Comparison of ENCODE assay signal across 15 cellular contexts in genomic region chr20:44693625-44694024, GRCh38. TPM values are rescaled to one million over a fixed set of nuclear protein-coding genes. Genes with fewer than 3 reads are reported as not detected.
DNase-seq lines count a peak whose midpoint lies in the region; ATAC-seq and TF ChIP-seq lines count a peak whose summit lies in the region.
"Had no signal": no experiment of that assay in that cellular context is flagged by ENCODE, and none has a peak within 500 bp of the region (broad histone marks: within the 10 kb centered on the region; RNA-seq: fewer than 3 reads in every experiment).

No MANE protein-coding gene starts in this region.

- H2BK15ac ChIP-seq in IMR-90 (ENCODE audit: low read depth, low read length): peak overlapping the region; percentile 38; the same call in 2 of the 3 replicates

- peak overlapping the region; percentile 82 for H2BK20ac ChIP-seq in IMR-90 (ENCODE audit: low read depth, low read length)

- dilution Hi-C loops in IMR-90 (cut with HindIII; ENCODE audit: low sequenced_read_pairs, unreplicated experiment): no loop called here

- H3K9me1 ChIP-seq in IMR-90 (ENCODE audit: insufficient read depth, low read length): peaks cover 8% of the 10 kb centered on the region; the same call in 1 of the 2 replicates

- CTCF ChIA-PET in IMR-90 (lab: Yijun Ruan, JAX): no interaction called here
- CTCF ChIA-PET in GM10248 (lab: Yijun Ruan, JAX): interaction anchor here (8.9 kb wide), 1 partner anchor 10 kb away, joined by 68 read pairs; no protein-coding TSS in a partner anchor

- H4K8ac ChIP-seq in IMR-90 (ENCODE audit: low read depth in 2 of 2, low read length in 2 of 2): peak overlapping the region; percentile 38 to 67

- TF ChIP-seq RAD21 in IMR-90 (IDR thresholded peaks at IDR 0.05; ENCODE audit: low read length): no peak

- ATAC-seq in IMR-90 (ENCODE audit: low read depth) (no peak), thoracic aorta (ENCODE audit: insufficient number of reproducible peaks, low FRiP score, low read depth) (no peak), HG03175 (IDR thresholded peaks at IDR 0.05; ENCODE audit: unreplicated experiment) (no peak)

- POLR2A ChIA-PET in IMR-90 (lab: Charles Lee; ENCODE audit: unreplicated experiment): no interaction called here
- POLR2A ChIA-PET in GM10248 (lab: Yijun Ruan, JAX): no interaction called here

- peak overlapping the region; percentile 75; the same call in 1 of the 2 replicates for H4K5ac ChIP-seq in IMR-90 (ENCODE audit: low read depth, low read length)

- H4K91ac ChIP-seq in IMR-90 (ENCODE audit: insufficient read depth, low read depth, low read length): peak overlapping the region; percentile 88

- H3K4me2 ChIP-seq in IMR-90 (ENCODE audit: low read depth, low read length): no peak overlapping the region

- peak overlapping the region; percentile 66; the same call in 1 of the 2 replicates for H3K27ac ChIP-seq in IMR-90 (ENCODE audit: insufficient read depth, low read length)
- peak overlapping the region in 4 of 5 donors; percentile 62 to 91 (median 80) for H3K27ac ChIP-seq in adrenal gland
- peak overlapping the region; percentile 84 for H3K27ac ChIP-seq in mesodermal cell (ENCODE audit: low read depth, low read length, severe bottlenecking)
- H3K27ac ChIP-seq in thoracic aorta: peak overlapping the region; percentile 92 to 98

- BruUV-seq in IMR-90 (replicated peaks; lab: Mats Ljungman, UMichigan): no TSS peak

- peak overlapping the region; percentile 82 for H3K18ac ChIP-seq in IMR-90 (ENCODE audit: low read depth, low read length)

- peak overlapping the region; percentile 54 for H3K14ac ChIP-seq in IMR-90 (replicated peaks; ENCODE audit: low read depth, low read length)

- H2AFZ ChIP-seq in IMR-90 (replicated peaks; ENCODE audit: low read length, poor library complexity): no peak overlapping the region

- intact Hi-C loops in IMR-90 (cut with micrococcal nuclease) (loop anchor here (2.0 to 10.0 kb wide), 2 partner anchors 27 to 1081 kb away; no protein-coding TSS in a partner anchor), adrenal gland (cut with DNase I) (no loop called here)

- no peak for DNase-seq in IMR-90
- no peak for DNase-seq in adrenal gland
- no peak for DNase-seq in thoracic aorta (ENCODE audit: low spot score)
- no peak for DNase-seq in RPMI8226
- no peak for DNase-seq in GM10248 (ENCODE audit: extremely low spot score)
- DNase-seq: activated naive CD8-positive, alpha-beta T cell treated with anti-CD3 and anti-CD28 coated beads, Interleukin-2, amount 10 ng/mL, durations not matched to agents 7 days and 5 days; activated T-cell treated with anti-CD3 and anti-CD28 coated beads, Interleukin-2, amount 50 U/mL, for 24 hours; BE2C; cerebellar nuclear complex; NCI-H1694; NCI-H446; stimulated activated naive CD4-positive, alpha-beta T cell had no signal

- TF ChIP-seq POLR2A in IMR-90 (IDR thresholded peaks at IDR 0.05; ENCODE audit: low read depth, low read length) (no peak), adrenal gland (IDR thresholded peaks at IDR 0.05) (no peak)

- H2BK5ac ChIP-seq in IMR-90 (ENCODE audit: low read depth, low read length, poor library complexity, severe bottlenecking): peak overlapping the region; percentile 63

- no peaks in the 10 kb centered on the region for H3K36me3 ChIP-seq in IMR-90 (ENCODE audit: control insufficient read depth, insufficient read depth, low read length)
- no peaks in the 10 kb centered on the region for H3K36me3 ChIP-seq in adrenal gland (replicated peaks in 1 of 2)
- H3K36me3 ChIP-seq in mesodermal cell (ENCODE audit: control insufficient read depth, insufficient read depth, low read length): no peaks in the 10 kb centered on the region
- H3K36me3 ChIP-seq in thoracic aorta: no peaks in the 10 kb centered on the region
- H3K36me3 ChIP-seq: BE2C had no signal

- TF ChIP-seq CTCF in IMR-90 (conservative IDR thresholded peaks at IDR 0.05; ENCODE audit: low read depth, low read length) (no peak), adrenal gland (IDR thresholded peaks at IDR 0.05) (no peak), thoracic aorta (IDR thresholded peaks at IDR 0.05) (no peak), GM10248 (IDR thresholded peaks at IDR 0.05; ENCODE audit: control extremely low read depth, extremely low read depth, low read depth, missing control alignments) (no peak)

- peaks cover 8% of the 10 kb centered on the region for H3K9me3 ChIP-seq in IMR-90 (ENCODE audit: control insufficient read depth, insufficient read depth, low read length)
- no peaks in the 10 kb centered on the region for H3K9me3 ChIP-seq in adrenal gland (replicated peaks in 1 of 3)
- peaks cover 4% of the 10 kb centered on the region for H3K9me3 ChIP-seq in mesodermal cell (ENCODE audit: control insufficient read depth, low read length)
- H3K9me3 ChIP-seq in thoracic aorta: no peaks in the 10 kb centered on the region
- H3K9me3 ChIP-seq: BE2C had no signal

- peaks cover 2% of the 10 kb centered on the region; the same call in 1 of the 2 replicates for H3K27me3 ChIP-seq in IMR-90 (ENCODE audit: control insufficient read depth, insufficient read depth, low read length)
- no peaks in the 10 kb centered on the region for H3K27me3 ChIP-seq in adrenal gland
- H3K27me3 ChIP-seq in thoracic aorta (replicated peaks; ENCODE audit: insufficient read depth): no peaks in the 10 kb centered on the region
- H3K27me3 ChIP-seq: BE2C had no signal

- H3K9ac ChIP-seq in IMR-90 (ENCODE audit: low read depth, low read length): no peak overlapping the region

- peak overlapping the region; percentile 73; the same call in 1 of the 2 replicates for H3K23ac ChIP-seq in IMR-90 (ENCODE audit: low read depth, low read length)

- H3K79me1 ChIP-seq in IMR-90 (ENCODE audit: low read depth in 1 of 2, low read length in 2 of 2): no peaks in the 10 kb centered on the region

- peaks cover 2% of the 10 kb centered on the region; the same call in 1 of the 2 replicates for H4K20me1 ChIP-seq in IMR-90 (ENCODE audit: insufficient read depth, low read length)

- H3K4ac ChIP-seq in IMR-90 (ENCODE audit: low read depth, low read length): peak overlapping the region; percentile 85

- H3K4me1 ChIP-seq in IMR-90 (ENCODE audit: control insufficient read depth, insufficient read depth, low read length) (peaks cover 32% of the 10 kb centered on the region), adrenal gland (replicated peaks in 1 of 2) (peaks cover 16 to 39% of the 10 kb centered on the region in 2 donors), mesodermal cell (ENCODE audit: control insufficient read depth, insufficient read depth, low read length, poor library complexity, severe bottlenecking) (peaks cover 9% of the 10 kb centered on the region), thoracic aorta (ENCODE audit: control insufficient read depth in 1 of 2, low read depth in 2 of 2) (peaks cover 40 to 73% of the 10 kb centered on the region in 2 donors)
- H3K4me1 ChIP-seq: BE2C had no signal

- in situ Hi-C loops in IMR-90 (cut with MboI; ENCODE audit: low sequenced_read_pairs): no loop called here

- H2BK120ac ChIP-seq in IMR-90 (ENCODE audit: low read depth, low read length): peak overlapping the region; percentile 90

- H3K4me3 ChIP-seq in IMR-90 (ENCODE audit: insufficient read depth, low read depth, low read length) (no peak overlapping the region), adrenal gland (no peak overlapping the region), mesodermal cell (ENCODE audit: extremely low read depth, insufficient read depth, low read length, poor library complexity, severe bottlenecking) (no peak overlapping the region), thoracic aorta (no peak overlapping the region)

- H2AK9ac ChIP-seq in IMR-90 (replicated peaks; ENCODE audit: low read depth, low read length, poor library complexity): no peak overlapping the region

- peak overlapping the region; percentile 98; the same call in 1 of the 2 replicates for H2AK5ac ChIP-seq in IMR-90 (ENCODE audit: low read depth, low read length)

- H3K56ac ChIP-seq in IMR-90 (ENCODE audit: extremely low read depth, insufficient read depth, low read length): 0 out of 2 replicates have a peak overlapping the region, but pooled peaks have one; percentile 37

TF ChIP-seq in IMR-90, 13 proteins besides CTCF, POLR2A, EP300 and RAD21 (continues in another document):
- TF ChIP-seq, protein P1, sequence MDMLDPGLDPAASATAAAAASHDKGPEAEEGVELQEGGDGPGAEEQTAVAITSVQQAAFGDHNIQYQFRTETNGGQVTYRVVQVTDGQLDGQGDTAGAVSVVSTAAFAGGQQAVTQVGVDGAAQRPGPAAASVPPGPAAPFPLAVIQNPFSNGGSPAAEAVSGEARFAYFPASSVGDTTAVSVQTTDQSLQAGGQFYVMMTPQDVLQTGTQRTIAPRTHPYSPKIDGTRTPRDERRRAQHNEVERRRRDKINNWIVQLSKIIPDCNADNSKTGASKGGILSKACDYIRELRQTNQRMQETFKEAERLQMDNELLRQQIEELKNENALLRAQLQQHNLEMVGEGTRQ (IDR thresholded peaks at IDR 0.05; ENCODE audit: low read depth, low read length): peak; percentile 67; the same call in 1 of the 2 replicates

RNA-seq across cellular contexts. Expression of gene CCN5, which starts 21.5 kb away (rescaled TPM):
- not detected in 2 replicates for total RNA-seq in IMR-90 (2012; rRNA removed)
- polyA plus RNA-seq in IMR-90 (2012; rRNA removed): not detected in 2 replicates
- polyA plus RNA-seq in IMR-90 (2012; cell fraction: cytosol; rRNA removed): 0.12 TPM in 1 of 2 replicates, not detected in the other
- 0.02 and 0.13 TPM in 2 replicates for polyA plus RNA-seq in IMR-90 (2012; cell fraction: nucleus; rRNA removed; ENCODE audit: low replicate concordance)
- 100 to 1,000 TPM in 2 of 8 donors, 10 to 100 TPM in 6; 24.5 to 115 (median 63.1) TPM for total RNA-seq in adrenal gland
- 10 to 100 TPM in 2 of 3 donors, 1 to 10 TPM in 1; 8.0 to 47.3 (median 19.1) TPM for polyA plus RNA-seq in adrenal gland
- not detected for polyA plus RNA-seq in mesodermal cell (2013, experiment 1 of 2)
- not detected for polyA plus RNA-seq in mesodermal cell (2013, experiment 2 of 2)
- 100 to 1,000 TPM; 652 to 994 TPM for total RNA-seq in thoracic aorta
- total RNA-seq: activated naive CD8-positive, alpha-beta T cell treated with anti-CD3 and anti-CD28 coated beads, Interleukin-2, amount 10 ng/mL, durations not matched to agents 7 days and 5 days; neural crest cell had no signal

RNA-seq across cellular contexts. Expression of gene ADA, which starts 42.1 kb away (rescaled TPM):
- total RNA-seq in IMR-90 (2012; rRNA removed) (6.9 and 8.1 TPM in 2 replicates), adrenal gland (10 to 100 TPM in 5 of 8 donors, 1 to 10 TPM in 3; 6.6 to 16.4 (median 11.9) TPM), thoracic aorta (10 to 100 TPM in 1 of 2 donors, 1 to 10 TPM in 1; 8.1 to 20.6 TPM)
- polyA plus RNA-seq in IMR-90 (2012; rRNA removed) (11.0 and 11.6 TPM in 2 replicates), adrenal gland (10 to 100 TPM in 1 of 3 donors, 1 to 10 TPM in 2; 3.4 to 10.4 (median 9.6) TPM)
- polyA plus RNA-seq in IMR-90 (2012; cell fraction: cytosol; rRNA removed): 9.8 and 15.3 TPM in 2 replicates
- polyA plus RNA-seq in IMR-90 (2012; cell fraction: nucleus; rRNA removed; ENCODE audit: low replicate concordance): 31.5 and 33.0 TPM in 2 replicates
- polyA plus RNA-seq in mesodermal cell (2013, experiment 1 of 2): 82.4 TPM
- 68.3 TPM for polyA plus RNA-seq in mesodermal cell (2013, experiment 2 of 2)

RNA-seq across cellular contexts. Expression of gene KCNK15, which starts 52.0 kb away (rescaled TPM):
- total RNA-seq in IMR-90 (2012; rRNA removed) (not detected in 2 replicates), adrenal gland (10 to 100 TPM in 1 of 8 donors, 1 to 10 TPM in 6, under 1 TPM in 1; 0.84 to 11.0 (median 3.5) TPM), thoracic aorta (10 to 100 TPM; 26.3 to 60.0 TPM)
- polyA plus RNA-seq in IMR-90 (2012; rRNA removed) (not detected in 2 replicates), adrenal gland (under 1 TPM; 0.42 to 0.84 (median 0.56) TPM)
- polyA plus RNA-seq in IMR-90 (2012; cell fraction: cytosol; rRNA removed): not detected in 2 replicates
- not detected in 2 replicates for polyA plus RNA-seq in IMR-90 (2012; cell fraction: nucleus; rRNA removed; ENCODE audit: low replicate concordance)
- not detected for polyA plus RNA-seq in mesodermal cell (2013, experiment 1 of 2)
- not detected for polyA plus RNA-seq in mesodermal cell (2013, experiment 2 of 2)
- total RNA-seq: activated naive CD8-positive, alpha-beta T cell treated with anti-CD3 and anti-CD28 coated beads, Interleukin-2, amount 10 ng/mL, durations not matched to agents 7 days and 5 days; neural crest cell had no signal

Comparison
In these comparisons a context has a peak if more than half of its experiments do, and no peak if none do; other contexts are left out.
1. RNA of gene CCN5, which starts 21.5 kb away (total RNA-seq): 652 to 994 TPM in thoracic aorta and 24.5 to 115 TPM in adrenal gland; not detected in IMR-90; every median in the first group is over 10 times any median in the second.
2. Peak in every context shown above with its lines, with median percentiles within 50 percentile points of each other: H3K27ac ChIP-seq.